Comparison of ENCODE assay signal across 1 cellular context in genomic region chr17:32370426-32370825, GRCh38.
TF ChIP-seq lines count a peak whose summit lies in the region.

No MANE protein-coding gene starts in this region.

TF ChIP-seq in WTC11, 78 proteins besides CTCF, POLR2A, EP300 and RAD21 (continued from another document):
- TF ChIP-seq E2F1 (CRISPR knock-in tag; IDR thresholded peaks at IDR 0.05) (no peak), ZNF671 (CRISPR knock-in tag; IDR thresholded peaks at IDR 0.05) (no peak), FOXK1 (CRISPR knock-in tag; IDR thresholded peaks at IDR 0.05) (no peak)
